In the genomic region with DNA sequence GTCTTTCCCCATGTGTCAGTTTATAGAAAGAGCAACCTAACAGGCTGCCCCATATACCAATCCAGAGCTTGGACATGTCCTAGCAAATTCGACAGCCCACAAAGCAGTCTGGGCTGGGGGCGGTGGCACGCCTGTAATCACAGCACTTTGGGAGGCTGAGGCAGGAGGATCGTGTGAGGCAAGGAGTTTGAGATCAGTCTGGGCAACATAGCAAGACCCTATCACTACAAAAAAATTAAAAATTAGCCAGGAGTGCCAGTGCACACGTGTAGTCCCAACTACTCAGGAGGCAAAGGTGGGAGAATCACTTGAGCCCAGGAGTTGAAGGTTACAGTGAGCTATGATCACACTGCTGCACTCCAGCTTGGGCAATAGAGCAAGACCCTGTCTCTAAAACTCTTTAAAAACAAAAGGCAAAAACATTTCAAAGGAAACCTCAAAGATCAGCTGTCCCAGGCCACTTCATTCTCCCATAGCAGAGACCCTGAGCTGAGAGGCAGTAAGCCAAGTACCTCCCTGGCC, we compare ENCODE assay signal across 2 cellular contexts.
TF ChIP-seq lines count a peak whose summit lies in the region.

No MANE protein-coding gene starts in this region.

TF ChIP-seq in IMR-90, 13 proteins besides CTCF, POLR2A, EP300 and RAD21:
- no peak for TF ChIP-seq MXI1 (IDR thresholded peaks at IDR 0.05; ENCODE audit: borderline replicate concordance, low read depth, low read length)
- no peak for TF ChIP-seq NFE2L2 (IDR thresholded peaks at IDR 0.05; ENCODE audit: low read depth, low read length)
- no peak for TF ChIP-seq ELK1 (IDR thresholded peaks at IDR 0.05; ENCODE audit: borderline replicate concordance, low read depth, low read length)
- TF ChIP-seq RFX5 (IDR thresholded peaks at IDR 0.05; ENCODE audit: low read depth, low read length), result no peak
- TF ChIP-seq USF2 (IDR thresholded peaks at IDR 0.05; ENCODE audit: low read depth, low read length), result no peak
- TF ChIP-seq RCOR1 (IDR thresholded peaks at IDR 0.05; ENCODE audit: insufficient replicate concordance, low read length), result no peak
- no peak for TF ChIP-seq SMC3 (IDR thresholded peaks at IDR 0.05; ENCODE audit: low read depth, low read length)
- no peak for TF ChIP-seq MAZ (IDR thresholded peaks at IDR 0.05; ENCODE audit: borderline replicate concordance, low read depth, low read length)
- no peak for TF ChIP-seq BHLHE40 (IDR thresholded peaks at IDR 0.05; ENCODE audit: low read depth, low read length)
- no peak for TF ChIP-seq CEBPB (IDR thresholded peaks at IDR 0.05; ENCODE audit: low read depth, low read length)
- no peak for TF ChIP-seq FOS (IDR thresholded peaks at IDR 0.05; ENCODE audit: low read depth, low read length)
- no peak for TF ChIP-seq CHD1 (IDR thresholded peaks at IDR 0.05; ENCODE audit: low read depth, low read length)

TF ChIP-seq in H1, 55 proteins besides CTCF, POLR2A, EP300 and RAD21:
- TF ChIP-seq SRF (IDR thresholded peaks at IDR 0.05; ENCODE audit: low read depth, low read length), result no peak
